ENCODE assay signal across 11 cellular contexts in the genomic region with DNA sequence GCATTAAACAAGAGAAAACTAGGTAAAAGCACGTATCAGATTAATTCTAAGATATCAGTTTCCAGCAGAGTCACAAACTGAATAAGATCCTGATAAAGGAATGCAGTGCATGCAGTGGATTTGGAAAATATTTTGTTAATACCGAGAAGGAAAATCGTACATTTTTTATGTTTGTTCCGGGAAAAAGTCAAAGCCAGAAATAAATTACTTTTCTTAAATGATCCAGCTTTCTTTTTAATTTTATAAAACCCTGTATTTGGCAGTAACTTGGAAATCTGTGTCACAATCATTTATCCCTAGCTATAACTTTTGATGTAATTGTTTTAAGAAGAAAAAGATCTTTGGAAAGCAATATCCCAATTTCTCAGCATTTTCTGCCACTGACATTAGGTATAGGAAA. TPM values are rescaled to one million over a fixed set of nuclear protein-coding genes. Genes with fewer than 3 reads are reported as not detected.
DNase-seq lines count a peak whose midpoint lies in the region; FAIRE-seq and TF ChIP-seq lines count a peak whose summit lies in the region.
"Had no signal": no experiment of that assay in that cellular context is flagged by ENCODE, and none has a peak within 500 bp of the region (broad histone marks: within the 10 kb centered on the region; RNA-seq: fewer than 3 reads in every experiment).

No MANE protein-coding gene starts in this region.

- H3K27ac ChIP-seq in VCaP (peak overlapping the region; percentile 92), endothelial cell of umbilical vein (ENCODE audit: insufficient read depth, low read depth, low read length) (peak overlapping the region; percentile 94), muscle layer of duodenum (ENCODE audit: low read length) (peak overlapping the region; percentile 61), testis (peak overlapping the region; percentile 47 to 81)

- no peak for TF ChIP-seq CTCF in VCaP (conservative IDR thresholded peaks at IDR 0.05)
- TF ChIP-seq CTCF in endothelial cell of umbilical vein (IDR thresholded peaks at IDR 0.05; ENCODE audit: extremely low read depth in 1 of 2, insufficient read depth in 1 of 2, low read depth in 1 of 2, low read length in 2 of 2), result no peak
- TF ChIP-seq CTCF in testis (IDR thresholded peaks at IDR 0.05), result no peak
- no peak for TF ChIP-seq CTCF in foreskin fibroblast (IDR thresholded peaks at IDR 0.05; ENCODE audit: low read depth, low read length)

- intact Hi-C loops in endothelial cell of umbilical vein (cut with micrococcal nuclease), result loop anchor here (1.0 to 5.0 kb wide), 3 partner anchors 56 to 320 kb away; no protein-coding TSS in a partner anchor
- intact Hi-C loops in testis (cut with DNase I; ENCODE audit: low total_unique reads), result no loop called here

- peaks cover 62% of the 10 kb centered on the region for H3K79me2 ChIP-seq in endothelial cell of umbilical vein (ENCODE audit: control insufficient read depth, insufficient read depth, low read length)

- dilution Hi-C loops in endothelial cell of umbilical vein (cut with MboI; ENCODE audit: extremely low pct_ligation_motif_present, low sequenced_read_pairs), result no loop called here

- BruUV-seq in endothelial cell of umbilical vein (replicated peaks; lab: Mats Ljungman, UMichigan), result no TSS peak

- POLR2A ChIA-PET in endothelial cell of umbilical vein (lab: Charles Lee), result interaction anchor here (0.7 to 2.5 kb wide), 7 partner anchors 39 to 103 kb away, joined by 3 to 9 read pairs (median 6); no protein-coding TSS in a partner anchor

- CTCF ChIA-PET in endothelial cell of umbilical vein (lab: Charles Lee), result interaction anchor here (0.9 to 7.0 kb wide), 11 partner anchors 12 to 466 kb away, joined by 3 to 47 read pairs (median 12); no protein-coding TSS in a partner anchor

- FAIRE-seq in endothelial cell of umbilical vein (lab: Jason Lieb, UNC), result no peak

- H3K9me3 ChIP-seq in endothelial cell of umbilical vein (replicated peaks; ENCODE audit: control insufficient read depth, insufficient read depth, low read length) (no peaks in the 10 kb centered on the region), muscle layer of duodenum (ENCODE audit: control insufficient read depth in 1 of 2, low read length in 2 of 2) (no peaks in the 10 kb centered on the region), testis (no peaks in the 10 kb centered on the region)

- H3K4me2 ChIP-seq in endothelial cell of umbilical vein (ENCODE audit: insufficient read depth, low read length), result peak overlapping the region; percentile 93

- H3K27me3 ChIP-seq in endothelial cell of umbilical vein (ENCODE audit: control insufficient read depth in 2 of 2, insufficient read depth in 2 of 2, low read length in 2 of 2) (no peaks in the 10 kb centered on the region), muscle layer of duodenum (ENCODE audit: low read depth, low read length) (peaks cover 4% of the 10 kb centered on the region), testis (no peaks in the 10 kb centered on the region)

- no peak overlapping the region for H2AFZ ChIP-seq in endothelial cell of umbilical vein (ENCODE audit: low read depth, low read length)

- no peaks in the 10 kb centered on the region for H4K20me1 ChIP-seq in endothelial cell of umbilical vein (replicated peaks; ENCODE audit: control insufficient read depth, extremely low read depth, insufficient read depth, low read length)

- 33 to 38% methylated on average over 4 of the region's 4 CpGs for WGBS in testis, 2 donors

- no peak for DNase-seq in endothelial cell of umbilical vein (ENCODE audit: low read depth, low spot score)
- no peak for DNase-seq in testis
- DNase-seq in hypothalamus (lab: John Stamatoyannopoulos, UW), result no peak
- no peak for DNase-seq in Kasumi-1 (lab: John Stamatoyannopoulos, UW)
- DNase-seq in germinal center (ENCODE audit: low spot score), result no peak
- no peak for DNase-seq in foreskin fibroblast
- DNase-seq: aorta; effector CD8-positive, alpha-beta T cell; hippocampal formation had no signal

- peaks cover 52% of the 10 kb centered on the region for H3K4me1 ChIP-seq in endothelial cell of umbilical vein (ENCODE audit: control insufficient read depth, extremely low read depth, insufficient read depth, low read length)
- H3K4me1 ChIP-seq in muscle layer of duodenum (ENCODE audit: control insufficient read depth in 1 of 2, insufficient read depth in 2 of 2, low read length in 2 of 2), result peaks cover 0 to 5% of the 10 kb centered on the region in 2 donors
- H3K4me1 ChIP-seq in testis, result peaks cover 26% of the 10 kb centered on the region

- peak overlapping the region; percentile 98 for H3K9ac ChIP-seq in endothelial cell of umbilical vein (replicated peaks; ENCODE audit: extremely low read depth, insufficient read depth, low read length)

- H3K9me1 ChIP-seq in endothelial cell of umbilical vein (replicated peaks; ENCODE audit: control insufficient read depth, extremely low read depth, insufficient read depth, low read length), result no peaks in the 10 kb centered on the region

- H3K4me3 ChIP-seq in endothelial cell of umbilical vein (replicated peaks in 1 of 3; ENCODE audit: insufficient read depth in 1 of 3, low read depth in 1 of 3, low read length in 3 of 3) (peak overlapping the region; percentile 68 to 99 (median 90)), muscle layer of duodenum (ENCODE audit: low read depth in 1 of 2, low read length in 2 of 2) (peak overlapping the region; percentile 3 to 51), testis (peak overlapping the region; percentile 51 to 52), foreskin fibroblast (ENCODE audit: low read depth in 1 of 2, low read length in 2 of 2) (no peak overlapping the region)

- H3K36me3 ChIP-seq in endothelial cell of umbilical vein (ENCODE audit: control insufficient read depth in 2 of 2, extremely low read depth in 1 of 2, insufficient read depth in 2 of 2, low read length in 2 of 2), result peaks cover 0 to 7% of the 10 kb centered on the region in 2 experiments
- H3K36me3 ChIP-seq in muscle layer of duodenum (ENCODE audit: control insufficient read depth in 1 of 2, insufficient read depth in 2 of 2, low read length in 2 of 2), result no peaks in the 10 kb centered on the region
- no peaks in the 10 kb centered on the region for H3K36me3 ChIP-seq in testis (ENCODE audit: low read depth, missing control alignments)

- TF ChIP-seq POLR2A in endothelial cell of umbilical vein (IDR thresholded peaks at IDR 0.05; ENCODE audit: low read depth, low read length), result no peak
- no peak for TF ChIP-seq POLR2A in testis (IDR thresholded peaks at IDR 0.05)

TF ChIP-seq in endothelial cell of umbilical vein, 7 proteins besides CTCF, POLR2A, EP300 and RAD21:
- TF ChIP-seq EZH2 (IDR thresholded peaks at IDR 0.05; ENCODE audit: borderline replicate concordance, low read depth, low read length, severe bottlenecking) (no peak), JUN (IDR thresholded peaks at IDR 0.05; ENCODE audit: borderline replicate concordance, insufficient read depth, insufficient read length, low read depth) (no peak), MYC (IDR thresholded peaks at IDR 0.05; ENCODE audit: low read depth, low read length) (no peak), POLR2AphosphoS5 (IDR thresholded peaks at IDR 0.05; ENCODE audit: insufficient read depth, low read depth, low read length) (no peak), GATA2 (IDR thresholded peaks at IDR 0.05; ENCODE audit: insufficient read depth, insufficient read length, low read depth, low read length) (no peak), FOS (IDR thresholded peaks at IDR 0.05; ENCODE audit: borderline replicate concordance, insufficient read depth, low read length) (no peak)
- TF ChIP-seq, protein P1, sequence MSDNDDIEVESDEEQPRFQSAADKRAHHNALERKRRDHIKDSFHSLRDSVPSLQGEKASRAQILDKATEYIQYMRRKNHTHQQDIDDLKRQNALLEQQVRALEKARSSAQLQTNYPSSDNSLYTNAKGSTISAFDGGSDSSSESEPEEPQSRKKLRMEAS (IDR thresholded peaks at IDR 0.05; ENCODE audit: insufficient read depth, insufficient read length), result no peak
TF ChIP-seq in endothelial cell of umbilical vein: peak in this region for 0.

RNA-seq across cellular contexts. Expression of a gene that starts 1.0 kb away (rescaled TPM):
- 137 and 140 TPM in 2 replicates for total RNA-seq in endothelial cell of umbilical vein
- polyA plus RNA-seq in endothelial cell of umbilical vein, result 40.2 and 52.6 TPM in 2 replicates
- polyA plus RNA-seq in endothelial cell of umbilical vein (2011; cell fraction: cytosol; rRNA removed), result 77.1 and 91.5 TPM in 2 replicates
- polyA plus RNA-seq in endothelial cell of umbilical vein (2011; cell fraction: nucleus; rRNA removed), result 207 and 208 TPM in 2 replicates
- polyA plus RNA-seq in endothelial cell of umbilical vein (2012), result 134 and 174 TPM in 2 replicates
- polyA minus RNA-seq in endothelial cell of umbilical vein, result 100 and 108 TPM in 2 replicates
- 1.3 TPM for polyA minus RNA-seq in endothelial cell of umbilical vein (2011; cell fraction: cytosol; rRNA and poly(A)+ RNA removed)
- polyA minus RNA-seq in endothelial cell of umbilical vein (2011; cell fraction: nucleus; rRNA and poly(A)+ RNA removed), result 278 and 328 TPM in 2 replicates
- total RNA-seq in testis, result 10 to 100 TPM; 14.1 to 23.5 TPM
- polyA plus RNA-seq in testis (ENCODE audit: insufficient read depth, low read depth, low replicate concordance), result 12.9 TPM

Comparison
In these comparisons a context has a peak if more than half of its experiments do, and no peak if none do; other contexts are left out.
1. H3K4me3 ChIP-seq: peak in endothelial cell of umbilical vein (3 of 3), muscle layer of duodenum (2 of 2) and testis (2 of 2); none in foreskin fibroblast (0 of 2).
2. Peak in every context shown above with its lines, with median percentiles within 50 percentile points of each other: H3K27ac ChIP-seq.